In the genomic region with DNA sequence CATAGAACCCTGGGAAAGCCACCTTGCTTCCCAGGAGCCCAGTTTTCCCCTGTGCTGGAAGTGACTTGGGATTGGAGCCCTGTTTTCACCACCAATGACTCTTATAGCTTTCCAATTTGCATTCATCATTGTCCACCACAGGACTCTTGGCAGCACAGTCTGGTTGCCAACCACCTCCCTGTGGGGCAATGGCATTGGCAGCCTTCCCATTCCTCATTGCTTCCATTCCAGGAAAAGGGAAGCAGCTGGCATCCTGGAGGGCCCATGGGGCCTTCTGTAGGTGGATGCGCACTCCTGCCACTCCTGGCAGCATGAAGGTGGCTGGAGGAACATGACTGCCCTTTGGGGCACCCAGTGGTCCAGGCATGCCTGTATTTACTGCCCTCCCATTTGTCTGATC, we compare ENCODE assay signal across 12 cellular contexts. TPM values are rescaled to one million over a fixed set of nuclear protein-coding genes. Genes with fewer than 3 reads are reported as not detected.
DNase-seq lines count a peak whose midpoint lies in the region; ATAC-seq, FAIRE-seq and TF ChIP-seq lines count a peak whose summit lies in the region.
"Had no signal": no experiment of that assay in that cellular context is flagged by ENCODE, and none has a peak within 500 bp of the region (broad histone marks: within the 10 kb centered on the region; RNA-seq: fewer than 3 reads in every experiment).

No MANE protein-coding gene starts in this region.

- no peak for FAIRE-seq in GM19239 (lab: Jason Lieb, UNC)
- FAIRE-seq: G401.6 had no signal

- no peak overlapping the region for H3K27ac ChIP-seq in foreskin keratinocyte

- H3K27me3 ChIP-seq in foreskin keratinocyte = peaks cover 21% of the 10 kb centered on the region

- TF ChIP-seq CTCF in epithelial cell of proximal tubule (conservative IDR thresholded peaks at IDR 0.05; ENCODE audit: low read depth, low read length) (no peak), foreskin keratinocyte (conservative IDR thresholded peaks at IDR 0.05) (no peak)

- peak; percentile 22 for DNase-seq in DMS79 treated with DMSO at 0.1 percent for 48 hours (lab: John Stamatoyannopoulos, UW)
- DNase-seq in NCI-H446 (lab: John Stamatoyannopoulos, UW) = peak; percentile 75 to 90
- DNase-seq in epithelial cell of proximal tubule (ENCODE audit: low read depth) = peak; percentile 45
- DNase-seq in putamen (ENCODE audit: low spot score) = peak; percentile 41
- DNase-seq in foreskin keratinocyte = no peak
- no peak for DNase-seq in GM19239 (ENCODE audit: insufficient read length, low spot score)
- no peak for DNase-seq in ureter (ENCODE audit: low spot score)
- DNase-seq: activated T-cell treated with anti-CD3 and anti-CD28 coated beads, Interleukin-2, amount 50 U/mL, for 72 hours; NCI-H1436 treated with DMSO at 0.1 percent for 48 hours; T-helper 2 cell had no signal

- peaks cover 3% of the 10 kb centered on the region for H3K4me1 ChIP-seq in foreskin keratinocyte

- no peak for ATAC-seq in foreskin keratinocyte
- no peak for ATAC-seq in GM21717 (IDR thresholded peaks at IDR 0.05; ENCODE audit: unreplicated experiment)
- ATAC-seq: activated T-cell treated with anti-CD3 and anti-CD28 coated beads, Interleukin-2, amount 50 U/mL, for 72 hours had no signal

- H3K4me3 ChIP-seq in epithelial cell of proximal tubule (ENCODE audit: low read depth, low read length) = no peak overlapping the region

RNA-seq across cellular contexts. Expression of gene FEM1B, which starts 57.7 kb away (rescaled TPM):
- total RNA-seq in epithelial cell of proximal tubule (19.9 and 20.2 TPM in 2 replicates), foreskin keratinocyte (42.6 and 44.5 TPM in 2 replicates), ureter (91.5 TPM)
- 7.9 and 9.0 TPM in 2 replicates for polyA plus RNA-seq in foreskin keratinocyte

Comparison
In these comparisons a context has a peak if more than half of its experiments do, and no peak if none do; other contexts are left out.
1. DNase-seq: peak in DMS79 treated with DMSO at 0.1 percent for 48 hours (single experiment), NCI-H446 (2 of 2), epithelial cell of proximal tubule (single experiment) and putamen (single experiment); none in foreskin keratinocyte (0 of 2), GM19239 (single experiment) and ureter (single experiment).